ENCODE assay signal across 14 cellular contexts in the genomic region with DNA sequence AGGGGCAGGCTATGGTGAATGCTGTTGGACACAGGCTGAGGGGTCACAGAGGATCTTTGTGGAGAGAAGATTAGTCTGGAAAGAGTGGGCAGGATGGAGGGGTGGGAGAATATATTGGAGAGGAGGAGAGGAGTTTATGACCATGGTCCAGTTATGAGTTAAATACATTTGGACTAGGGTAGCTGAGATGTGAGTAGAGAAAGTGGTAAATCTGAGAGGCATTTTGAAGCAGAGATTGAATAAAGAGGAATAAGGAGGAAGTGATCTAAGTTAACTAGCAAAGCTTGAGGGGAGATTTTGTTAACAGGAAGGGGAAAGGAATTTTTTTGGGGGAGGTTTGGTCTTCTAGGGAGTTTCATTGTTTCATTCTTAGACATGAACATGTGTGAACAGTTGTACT.
"Had no signal": no experiment of that assay in that cellular context is flagged by ENCODE, and none has a peak within 500 bp of the region (broad histone marks: within the 10 kb centered on the region; RNA-seq: fewer than 3 reads in every experiment).

No MANE protein-coding gene starts in this region.

- H3K4me1 Mint-ChIP-seq: brain had no signal

- H3K27me3 ChIP-seq: tibial nerve had no signal

- H3K9me3 Mint-ChIP-seq: activated naive CD4-positive, alpha-beta T cell treated with anti-CD3 and anti-CD28 coated beads, Interleukin-2, amount 50 U/mL, for 72 hours; activated T-cell treated with anti-CD3 and anti-CD28 coated beads, Interleukin-2, amount 50 U/mL, for 24 hours; stimulated activated memory B cell treated with anti-CD40 and anti-IgM and Interleukin-4, amounts not matched to agents 10 μg/mL and 1 μg/mL and 100 μg/mL, for 72 hours had no signal

- H3K27ac ChIP-seq: epithelial cell of prostate had no signal

- H3K4me3 Mint-ChIP-seq: activated CD8-positive, alpha-beta memory T cell treated with anti-CD3 and anti-CD28 coated beads, Interleukin-2, amount 10 ng/mL, durations not matched to agents 7 days and 5 days; activated T-cell treated with anti-CD3 and anti-CD28 coated beads, Interleukin-2, amount 50 U/mL, for 24 hours; brain; mesothelial cell of epicardium; stimulated activated memory B cell treated with anti-CD40 and anti-IgM and Interleukin-4, amounts not matched to agents 10 μg/mL and 1 μg/mL and 100 μg/mL, for 72 hours had no signal

- H3K9me3 ChIP-seq: tibial nerve had no signal

- H3K36me3 ChIP-seq: tibial nerve had no signal

- H3K27me3 Mint-ChIP-seq: activated CD8-positive, alpha-beta memory T cell treated with anti-CD3 and anti-CD28 coated beads, Interleukin-2, amount 10 ng/mL, durations not matched to agents 7 days and 5 days; activated T-cell treated with anti-CD3 and anti-CD28 coated beads, Interleukin-2, amount 50 U/mL, for 24 hours; brain; stimulated activated memory B cell treated with anti-CD40 and anti-IgM and Interleukin-4, amounts not matched to agents 10 μg/mL and 1 μg/mL and 100 μg/mL, for 72 hours had no signal

- H3K36me3 Mint-ChIP-seq: brain; stimulated activated memory B cell treated with anti-CD40 and anti-IgM and Interleukin-4, amounts not matched to agents 10 μg/mL and 1 μg/mL and 100 μg/mL, for 72 hours had no signal

- H3K27ac Mint-ChIP-seq: activated CD8-positive, alpha-beta memory T cell treated with anti-CD3 and anti-CD28 coated beads, Interleukin-2, amount 10 ng/mL, durations not matched to agents 7 days and 5 days; activated naive CD4-positive, alpha-beta T cell treated with anti-CD3 and anti-CD28 coated beads, Interleukin-2, amount 50 U/mL, for 72 hours; activated T-cell treated with anti-CD3 and anti-CD28 coated beads, Interleukin-2, amount 50 U/mL, for 24 hours; brain; mesothelial cell of epicardium; stimulated activated memory B cell treated with anti-CD40 and anti-IgM and Interleukin-4, amounts not matched to agents 10 μg/mL and 1 μg/mL and 100 μg/mL, for 72 hours had no signal

- DNase-seq: activated CD4-positive, alpha-beta T cell treated with anti-CD3 and anti-CD28 coated beads, Interleukin-2, amount 50 U/mL, for 4 hours; activated effector memory CD4-positive, alpha-beta T cell treated with anti-CD3 and anti-CD28 coated beads, Interleukin-2, amount 50 U/mL, for 16 hours; activated T-cell treated with anti-CD3 and anti-CD28 coated beads, Interleukin-2, amount 50 U/mL, for 24 hours; amniotic stem cell; effector memory CD4-positive, alpha-beta T cell; hypothalamus; kidney glomerular epithelial cell had no signal
